ENCODE assay signal across 21 cellular contexts in the genomic region with DNA sequence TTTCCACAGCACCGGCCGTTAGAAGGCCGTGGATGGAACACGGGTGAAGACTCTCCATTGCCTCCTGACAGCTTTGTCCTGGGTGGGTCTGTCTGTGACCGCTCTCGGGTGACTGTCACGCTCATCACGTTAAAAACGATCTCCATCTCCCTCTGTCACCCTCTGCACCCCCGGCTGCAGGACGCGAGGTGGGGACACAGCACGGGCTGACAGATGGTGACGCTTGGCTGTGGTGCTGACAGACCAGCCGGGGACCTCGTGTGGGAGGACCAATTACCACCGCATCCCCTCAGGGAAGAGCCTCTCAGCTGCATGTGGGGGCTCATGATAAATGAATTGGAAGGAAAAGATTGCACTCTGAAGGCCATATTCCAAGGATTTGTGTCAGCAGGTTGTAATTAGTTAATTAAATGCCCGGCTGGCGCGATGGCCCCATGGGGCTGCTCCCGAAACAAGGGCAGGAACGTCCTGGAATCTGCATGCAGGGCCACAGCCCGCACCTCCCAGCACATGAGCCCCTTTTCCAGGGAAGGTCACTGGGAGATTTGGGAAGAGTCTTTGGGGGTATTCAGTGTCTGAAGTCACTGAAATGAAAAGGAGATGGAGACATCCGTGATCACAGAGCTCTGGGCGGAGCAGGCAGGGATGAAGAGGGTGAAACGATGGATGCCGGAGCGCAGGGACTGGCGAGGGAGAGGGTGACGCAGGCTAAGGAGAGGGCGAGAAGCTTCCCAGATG.
DNase-seq lines count a peak whose midpoint lies in the region; ATAC-seq and TF ChIP-seq lines count a peak whose summit lies in the region.
"Had no signal": no experiment of that assay in that cellular context is flagged by ENCODE, and none has a peak within 500 bp of the region (broad histone marks: within the 10 kb centered on the region; RNA-seq: fewer than 3 reads in every experiment).

No MANE protein-coding gene starts in this region.

- ATAC-seq in GM21526 (IDR thresholded peaks at IDR 0.05; ENCODE audit: low FRiP score, unreplicated experiment): no peak
- ATAC-seq: activated naive CD8-positive, alpha-beta T cell treated with anti-CD3 and anti-CD28 coated beads, Interleukin-2, amount 50 U/mL, for 24 hours; activated T-cell treated with anti-CD3 and anti-CD28 coated beads, Interleukin-2, amount 50 U/mL, for 72 hours had no signal

- intact Hi-C loops in colonic mucosa (cut with DNase I): no loop called here

- TF ChIP-seq CTCF in NB4 (IDR thresholded peaks at IDR 0.05; ENCODE audit: low read depth, low read length) (no peak), colonic mucosa (IDR thresholded peaks at IDR 0.05) (no peak)

- DNase-seq in 8988T (peak; percentile 2), NB4 (ENCODE audit: low read depth) (peak; percentile 41), colonic mucosa (peak; percentile 14), mucosa of gallbladder (ENCODE audit: low spot score) (peak; percentile 5), NCI-H345 treated with DMSO at 0.1 percent for 48 hours (lab: John Stamatoyannopoulos, UW; ENCODE audit: unreplicated experiment) (no peak), putamen (ENCODE audit: low spot score) (no peak), KG1 (lab: John Stamatoyannopoulos, UW) (no peak)
- DNase-seq: activated naive CD8-positive, alpha-beta T cell treated with anti-CD3 and anti-CD28 coated beads, Interleukin-2, amount 50 U/mL, for 24 hours; activated T-cell treated with anti-CD3 and anti-CD28 coated beads, Interleukin-2, amount 50 U/mL, for 72 hours; cortex of kidney; foreskin melanocyte; kidney glomerular epithelial cell; MV-4-11; NCI-H2081 treated with DMSO at 0.1 percent for 48 hours; nephron progenitor cell; SHP77; T-helper 1 cell had no signal

- H3K27ac ChIP-seq in colonic mucosa: no peak overlapping the region
- H3K27ac ChIP-seq: epithelial cell of prostate, KMS-11, prostate gland had no signal

- H3K4me1 ChIP-seq in colonic mucosa: no peaks in the 10 kb centered on the region
- H3K4me1 ChIP-seq: prostate gland had no signal

- H3K9me3 ChIP-seq in colonic mucosa: no peaks in the 10 kb centered on the region
- H3K9me3 ChIP-seq: prostate gland had no signal

- H3K36me3 ChIP-seq in colonic mucosa: no peaks in the 10 kb centered on the region
- H3K36me3 ChIP-seq: prostate gland had no signal

- H3K27me3 ChIP-seq in colonic mucosa: no peaks in the 10 kb centered on the region

- H3K4me3 ChIP-seq in NB4 (ENCODE audit: low read depth, low read length) (no peak overlapping the region), colonic mucosa (no peak overlapping the region)
- H3K4me3 ChIP-seq: prostate gland had no signal

- H3K9ac ChIP-seq in colonic mucosa (ENCODE audit: low read depth in 2 of 2, low read length in 2 of 2): no peak overlapping the region
- H3K9ac ChIP-seq: KMS-11 had no signal

- no peak for TF ChIP-seq POLR2A in NB4 (IDR thresholded peaks at IDR 0.05; ENCODE audit: extremely low read depth, insufficient read length)

Comparison
In these comparisons a context has a peak if more than half of its experiments do, and no peak if none do; other contexts are left out.
1. DNase-seq: peak in 8988T (single experiment), NB4 (single experiment), colonic mucosa (single experiment) and mucosa of gallbladder (single experiment); none in NCI-H345 treated with DMSO at 0.1 percent for 48 hours (single experiment), putamen (single experiment) and KG1 (single experiment).